In the genomic region with DNA sequence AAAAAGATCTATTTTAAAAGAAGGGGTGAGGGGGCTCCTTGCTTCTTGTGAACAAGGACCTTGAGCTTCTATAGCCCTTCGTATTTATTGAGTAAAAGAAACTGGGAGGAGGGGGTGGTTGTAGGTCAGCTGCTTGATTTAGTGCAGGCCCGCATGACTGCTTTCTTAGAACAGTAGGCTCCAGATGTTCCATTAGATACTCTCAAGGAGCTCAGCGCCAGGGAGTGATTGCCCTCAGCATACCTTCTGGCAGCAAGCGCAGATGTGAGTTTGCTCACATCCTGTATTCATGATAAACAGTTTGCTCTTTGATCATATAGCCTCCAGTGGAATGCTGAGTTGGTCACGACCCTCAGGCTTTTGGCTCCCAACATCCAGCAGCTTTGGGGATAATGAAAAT, we compare ENCODE assay signal across 17 cellular contexts.
A peak's percentile ranks its signal among the peaks of the same experiment; 100 is the strongest.
DNase-seq lines count a peak whose midpoint lies in the region; TF ChIP-seq lines count a peak whose summit lies in the region.
"Had no signal": no experiment of that assay in that cellular context is flagged by ENCODE, and none has a peak within 500 bp of the region (broad histone marks: within the 10 kb centered on the region; RNA-seq: fewer than 3 reads in every experiment).

No MANE protein-coding gene starts in this region.

- H3K27me3 Mint-ChIP-seq in glutamatergic neuron (ENCODE audit: unreplicated experiment) = no peaks in the 10 kb centered on the region
- H3K27me3 Mint-ChIP-seq: CD8-positive, alpha-beta memory T cell had no signal

- no peaks in the 10 kb centered on the region for H3K9me3 Mint-ChIP-seq in glutamatergic neuron (ENCODE audit: unreplicated experiment)

- H3K4me1 Mint-ChIP-seq in glutamatergic neuron (ENCODE audit: low read depth, unreplicated experiment) = no peaks in the 10 kb centered on the region
- H3K4me1 Mint-ChIP-seq: CD8-positive, alpha-beta memory T cell had no signal

- no peak overlapping the region for H3K4me3 ChIP-seq in choroid plexus epithelial cell (ENCODE audit: low read depth, low read length)
- no peak overlapping the region for H3K4me3 ChIP-seq in foreskin fibroblast (ENCODE audit: low read depth in 1 of 2, low read length in 2 of 2)
- H3K4me3 ChIP-seq: PC-9 had no signal

- no peak for TF ChIP-seq CTCF in choroid plexus epithelial cell (conservative IDR thresholded peaks at IDR 0.05; ENCODE audit: low read depth, low read length)
- no peak for TF ChIP-seq CTCF in foreskin fibroblast (IDR thresholded peaks at IDR 0.05; ENCODE audit: low read depth, low read length)
- no peak for TF ChIP-seq CTCF in glutamatergic neuron (IDR thresholded peaks at IDR 0.05; ENCODE audit: partially characterized antibody, unreplicated experiment)

- in situ Hi-C loops in SK-MEL-5 (cut with HindIII; ENCODE audit: low pct_unique_long_range_greater_than_20kb, low sequenced_read_pairs) = no loop called here

- H3K27ac Mint-ChIP-seq in glutamatergic neuron (ENCODE audit: unreplicated experiment) = no peak overlapping the region
- H3K27ac Mint-ChIP-seq: CD8-positive, alpha-beta memory T cell had no signal

- peaks cover 6% of the 10 kb centered on the region for H3K36me3 Mint-ChIP-seq in glutamatergic neuron (ENCODE audit: unreplicated experiment)

- no peak overlapping the region for H3K4me3 Mint-ChIP-seq in glutamatergic neuron (ENCODE audit: unreplicated experiment)
- H3K4me3 Mint-ChIP-seq: CD8-positive, alpha-beta memory T cell had no signal

- DNase-seq in ELR (ENCODE audit: low read depth) (peak; percentile 69), SK-MEL-5 (ENCODE audit: low read depth, low spot score) (peak; percentile 72), choroid plexus epithelial cell (ENCODE audit: low read depth) (peak; percentile 89), foreskin fibroblast (peak; percentile 83 to 90), glutamatergic neuron (no peak), kidney tubule cell (ENCODE audit: low spot score) (no peak), DMS 273 treated with DMSO at 0.1 percent for 48 hours (lab: John Stamatoyannopoulos, UW) (no peak), DMS114 treated with DMSO at 0.1 percent for 48 hours (lab: John Stamatoyannopoulos, UW; ENCODE audit: unreplicated experiment) (no peak)
- DNase-seq: Calu3; CD8-positive, alpha-beta memory T cell; EL; NCI-H1694; NCI-H2227 treated with DMSO at 0.1 percent for 48 hours; NCI-H510A treated with DMSO at 0.1 percent for 48 hours; NCI-H748 treated with DMSO at 0.1 percent for 48 hours; PC-9; SIG-M5 had no signal

Comparison
In these comparisons a context has a peak if more than half of its experiments do, and no peak if none do; other contexts are left out.
1. DNase-seq: peak in ELR (single experiment), SK-MEL-5 (single experiment), choroid plexus epithelial cell (single experiment) and foreskin fibroblast (2 of 2); none in glutamatergic neuron (single experiment), kidney tubule cell (single experiment), DMS 273 treated with DMSO at 0.1 percent for 48 hours (single experiment) and DMS114 treated with DMSO at 0.1 percent for 48 hours (single experiment).